Comparison of ENCODE assay signal across 1 cellular context in genomic region chr10:70272925-70273316, GRCh38.
TF ChIP-seq lines count a peak whose summit lies in the region.

No MANE protein-coding gene starts in this region.

TF ChIP-seq in liver, 16 proteins besides CTCF, POLR2A, EP300 and RAD21 (continued from another document):
- TF ChIP-seq REST (IDR thresholded peaks at IDR 0.05): no peak
- TF ChIP-seq SP1 (IDR thresholded peaks at IDR 0.05): no peak
